In genomic region chr19:30149300-30149699, GRCh38 we compare ENCODE assay signal across 25 cellular contexts.
"Had no signal": no experiment of that assay in that cellular context is flagged by ENCODE, and none has a peak within 500 bp of the region (broad histone marks: within the 10 kb centered on the region; RNA-seq: fewer than 3 reads in every experiment).

No MANE protein-coding gene starts in this region.

- H3K36me3 Mint-ChIP-seq: activated naive CD4-positive, alpha-beta T cell treated with anti-CD3 and anti-CD28 coated beads, Interleukin-2, amount 50 U/mL, for 24 hours; T-cell had no signal

- H3K9me3 Mint-ChIP-seq: activated CD8-positive, alpha-beta T cell treated with anti-CD3 and anti-CD28 coated beads for 36 hours; activated naive CD4-positive, alpha-beta T cell treated with anti-CD3 and anti-CD28 coated beads, Interleukin-2, amount 50 U/mL, for 24 hours; activated T-helper 1 cell treated with anti-CD3 and anti-CD28 coated beads, Interleukin-12 subunit alpha, Interleukin-12 subunit beta, Interleukin-2, Interleukin-4 antibody, amounts not matched to agents 30 ng/mL and 10 ng/mL and 1 ng/mL, durations not matched to agents 14 hours and 24 hours and 36 hours; T-cell had no signal

- ATAC-seq: activated CD4-positive, alpha-beta T cell treated with anti-CD3 and anti-CD28 coated beads for 36 hours; activated CD8-positive, alpha-beta T cell treated with anti-CD3 and anti-CD28 coated beads for 36 hours; Panc1; Right ventricle myocardium inferior; T-cell had no signal

- H3K27ac ChIP-seq: SK-N-MC, VCaP had no signal

- H3K4me3 Mint-ChIP-seq: activated CD4-positive, alpha-beta T cell treated with anti-CD3 and anti-CD28 coated beads for 36 hours; activated CD8-positive, alpha-beta T cell treated with anti-CD3 and anti-CD28 coated beads for 36 hours; activated naive CD4-positive, alpha-beta T cell treated with anti-CD3 and anti-CD28 coated beads, Interleukin-2, amount 50 U/mL, for 24 hours; activated T-helper 1 cell treated with anti-CD3 and anti-CD28 coated beads, Interleukin-12 subunit alpha, Interleukin-12 subunit beta, Interleukin-2, Interleukin-4 antibody, amounts not matched to agents 30 ng/mL and 10 ng/mL and 1 ng/mL, durations not matched to agents 14 hours and 24 hours and 36 hours; T-cell had no signal

- DNase-seq: activated CD4-positive, alpha-beta T cell treated with anti-CD3 and anti-CD28 coated beads for 36 hours; activated CD4-positive, CD25-positive, alpha-beta regulatory T cell; activated CD8-positive, alpha-beta memory T cell treated with anti-CD3 and anti-CD28 coated beads, Interleukin-2, amount 50 U/mL, for 48 hours; activated CD8-positive, alpha-beta T cell treated with anti-CD3 and anti-CD28 coated beads for 36 hours; activated effector memory CD4-positive, alpha-beta T cell treated with Interleukin-2 at 50 U/mL for 16 hours; activated naive CD4-positive, alpha-beta T cell; activated T-cell treated with anti-CD3 and anti-CD28 coated beads, Interleukin-2, amount 50 U/mL, for 1 hour; central memory CD4-positive, alpha-beta T cell; Kasumi-1; NCI-H1105 treated with DMSO at 0.1 percent for 48 hours; NCI-H1436 treated with DMSO at 0.1 percent for 48 hours; NCI-H187; NCI-H345; NCI-H510A; NCI-H526 treated with DMSO at 0.1 percent for 48 hours; NK-92 treated with Interleukin-12 subunit alpha and Interleukin-12 subunit beta, amount 100 ng/mL, for 24 hours; OCI-M1; RPMI8226; T-cell had no signal

- H3K4me1 Mint-ChIP-seq: activated CD4-positive, alpha-beta T cell treated with anti-CD3 and anti-CD28 coated beads for 36 hours; activated naive CD4-positive, alpha-beta T cell treated with anti-CD3 and anti-CD28 coated beads, Interleukin-2, amount 50 U/mL, for 24 hours; T-cell had no signal

- H3K27ac Mint-ChIP-seq: activated CD4-positive, alpha-beta T cell treated with anti-CD3 and anti-CD28 coated beads for 36 hours; activated CD8-positive, alpha-beta T cell treated with anti-CD3 and anti-CD28 coated beads for 36 hours; activated naive CD4-positive, alpha-beta T cell treated with anti-CD3 and anti-CD28 coated beads, Interleukin-2, amount 50 U/mL, for 24 hours; activated T-helper 1 cell treated with anti-CD3 and anti-CD28 coated beads, Interleukin-12 subunit alpha, Interleukin-12 subunit beta, Interleukin-2, Interleukin-4 antibody, amounts not matched to agents 30 ng/mL and 10 ng/mL and 1 ng/mL, durations not matched to agents 14 hours and 24 hours and 36 hours; T-cell had no signal

- H3K4me3 ChIP-seq: SK-N-MC had no signal
